Comparison of ENCODE assay signal across 8 cellular contexts in the genomic region with DNA sequence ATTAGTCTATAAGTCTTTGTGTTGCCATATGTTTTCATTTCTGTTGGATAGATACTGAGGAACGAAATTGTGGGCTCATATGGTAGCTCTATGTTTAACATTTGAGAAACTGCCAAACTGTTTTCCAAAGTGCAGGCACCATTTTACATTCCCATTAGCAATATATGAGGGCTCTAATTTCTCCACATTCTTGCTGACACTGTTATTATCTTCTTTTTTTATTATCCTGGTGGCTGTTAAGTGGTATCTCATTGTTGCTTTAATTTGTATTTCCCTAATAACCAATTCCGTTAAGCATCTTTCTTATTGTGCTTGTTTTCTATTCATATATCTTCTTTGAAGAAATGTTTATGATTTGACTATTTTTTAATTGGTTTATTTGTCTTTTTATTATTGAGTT. TPM values are rescaled to one million over a fixed set of nuclear protein-coding genes. Genes with fewer than 3 reads are reported as not detected.
DNase-seq lines count a peak whose midpoint lies in the region; ATAC-seq and TF ChIP-seq lines count a peak whose summit lies in the region.
"Had no signal": no experiment of that assay in that cellular context is flagged by ENCODE, and none has a peak within 500 bp of the region (broad histone marks: within the 10 kb centered on the region; RNA-seq: fewer than 3 reads in every experiment).

No MANE protein-coding gene starts in this region.

- H3K4me1 Mint-ChIP-seq in stimulated activated effector memory CD8-positive, alpha-beta T cell treated with anti-CD3 and anti-CD28 coated beads, Interleukin-12 subunit alpha, Interleukin-12 subunit beta, amount 100 ng/mL, for 72 hours, result peaks cover 11% of the 10 kb centered on the region

- H3K4me3 ChIP-seq in GM23248 (peak overlapping the region; percentile 90), epithelial cell of proximal tubule (ENCODE audit: low read depth, low read length) (peak overlapping the region; percentile 86)

- DNase-seq in GM23248, result peak; percentile 38
- peak; percentile 21 for DNase-seq in RKO (ENCODE audit: low spot score)
- no peak for DNase-seq in epithelial cell of proximal tubule (ENCODE audit: low read depth)
- no peak for DNase-seq in stimulated activated effector memory CD8-positive, alpha-beta T cell treated with anti-CD3 and anti-CD28 coated beads, Interleukin-12 subunit alpha, Interleukin-12 subunit beta, amount 100 ng/mL, for 72 hours (ENCODE audit: low spot score in 2 of 2)
- no peak for DNase-seq in NAMALWA (ENCODE audit: low spot score)
- no peak for DNase-seq in NCI-H2029 (lab: John Stamatoyannopoulos, UW)
- DNase-seq: NCI-H446 had no signal

- H3K9me2 ChIP-seq in GM23248 (ENCODE audit: insufficient read depth), result no peaks in the 10 kb centered on the region

- H3K27me3 ChIP-seq in GM23248 (replicated peaks; ENCODE audit: insufficient read depth), result no peaks in the 10 kb centered on the region

- no peak overlapping the region for H3K4me3 Mint-ChIP-seq in stimulated activated effector memory CD8-positive, alpha-beta T cell treated with anti-CD3 and anti-CD28 coated beads, Interleukin-12 subunit alpha, Interleukin-12 subunit beta, amount 100 ng/mL, for 72 hours

- peak overlapping the region; percentile 92 for H2AFZ ChIP-seq in GM23248

- H3K4me2 ChIP-seq in GM23248 (ENCODE audit: unreplicated experiment), result peak overlapping the region; percentile 90

- H3K36me3 Mint-ChIP-seq in stimulated activated effector memory CD8-positive, alpha-beta T cell treated with anti-CD3 and anti-CD28 coated beads, Interleukin-12 subunit alpha, Interleukin-12 subunit beta, amount 100 ng/mL, for 72 hours, result peaks cover 12% of the 10 kb centered on the region

- no peaks in the 10 kb centered on the region for H3K36me3 ChIP-seq in GM23248 (ENCODE audit: low read depth)

- H4K20me1 ChIP-seq in GM23248 (ENCODE audit: insufficient read depth), result no peaks in the 10 kb centered on the region

- in situ Hi-C loops in GM23248 (cut with MboI), result no loop called here

- H3K27ac ChIP-seq in GM23248, result peak overlapping the region; percentile 94

- H3K27ac Mint-ChIP-seq in stimulated activated effector memory CD8-positive, alpha-beta T cell treated with anti-CD3 and anti-CD28 coated beads, Interleukin-12 subunit alpha, Interleukin-12 subunit beta, amount 100 ng/mL, for 72 hours, result peak overlapping the region; percentile 90

- TF ChIP-seq CTCF in epithelial cell of proximal tubule (conservative IDR thresholded peaks at IDR 0.05; ENCODE audit: low read depth, low read length), result no peak

- H3K79me2 ChIP-seq in GM23248 (ENCODE audit: insufficient read depth), result peaks cover 31% of the 10 kb centered on the region

- 2 to 8% methylated on average over 2 of the region's 2 CpGs for WGBS in GM23248 (ENCODE audit: low coverage in 1 of 2, low lambda C conversion rate in 2 of 2, missing lambda C conversion rate in 2 of 2), 2 experiments

- no peaks in the 10 kb centered on the region for H3K9me3 Mint-ChIP-seq in stimulated activated effector memory CD8-positive, alpha-beta T cell treated with anti-CD3 and anti-CD28 coated beads, Interleukin-12 subunit alpha, Interleukin-12 subunit beta, amount 100 ng/mL, for 72 hours

- peaks cover 36% of the 10 kb centered on the region for H3K4me1 ChIP-seq in GM23248 (ENCODE audit: insufficient read depth)

- H3K9me3 ChIP-seq in GM23248 (ENCODE audit: low read depth), result no peaks in the 10 kb centered on the region

- H3F3A ChIP-seq in GM23248 (ENCODE audit: insufficient read depth), result peaks cover 20% of the 10 kb centered on the region

- H3K9ac ChIP-seq in GM23248, result peak overlapping the region; percentile 96

- no peak for ATAC-seq in stimulated activated effector memory CD8-positive, alpha-beta T cell treated with anti-CD3 and anti-CD28 coated beads, Interleukin-12 subunit alpha, Interleukin-12 subunit beta, amount 100 ng/mL, for 72 hours
- no peak for ATAC-seq in GM18867 (IDR thresholded peaks at IDR 0.05; ENCODE audit: unreplicated experiment)

RNA-seq across cellular contexts. Expression of gene PIK3R4, which starts 1.9 kb away (rescaled TPM):
- total RNA-seq in GM23248 (2014; rRNA removed; shearing (Covaris generic)), result 19.1 and 26.9 TPM in 2 replicates
- 15.9 and 20.1 TPM in 2 replicates for polyA plus RNA-seq in GM23248 (2016; fragmentation: Nextera tagmentation; extraction: Ambion mirVana)
- total RNA-seq in epithelial cell of proximal tubule, result 32.3 and 45.3 TPM in 2 replicates

Comparison
In these comparisons a context has a peak if more than half of its experiments do, and no peak if none do; other contexts are left out.
1. DNase-seq: peak in GM23248 (single experiment) and RKO (single experiment); none in epithelial cell of proximal tubule (single experiment), stimulated activated effector memory CD8-positive, alpha-beta T cell treated with anti-CD3 and anti-CD28 coated beads, Interleukin-12 subunit alpha, Interleukin-12 subunit beta, amount 100 ng/mL, for 72 hours (0 of 2), NAMALWA (single experiment) and NCI-H2029 (single experiment).